Comparison of ENCODE assay signal across 8 cellular contexts in the genomic region with DNA sequence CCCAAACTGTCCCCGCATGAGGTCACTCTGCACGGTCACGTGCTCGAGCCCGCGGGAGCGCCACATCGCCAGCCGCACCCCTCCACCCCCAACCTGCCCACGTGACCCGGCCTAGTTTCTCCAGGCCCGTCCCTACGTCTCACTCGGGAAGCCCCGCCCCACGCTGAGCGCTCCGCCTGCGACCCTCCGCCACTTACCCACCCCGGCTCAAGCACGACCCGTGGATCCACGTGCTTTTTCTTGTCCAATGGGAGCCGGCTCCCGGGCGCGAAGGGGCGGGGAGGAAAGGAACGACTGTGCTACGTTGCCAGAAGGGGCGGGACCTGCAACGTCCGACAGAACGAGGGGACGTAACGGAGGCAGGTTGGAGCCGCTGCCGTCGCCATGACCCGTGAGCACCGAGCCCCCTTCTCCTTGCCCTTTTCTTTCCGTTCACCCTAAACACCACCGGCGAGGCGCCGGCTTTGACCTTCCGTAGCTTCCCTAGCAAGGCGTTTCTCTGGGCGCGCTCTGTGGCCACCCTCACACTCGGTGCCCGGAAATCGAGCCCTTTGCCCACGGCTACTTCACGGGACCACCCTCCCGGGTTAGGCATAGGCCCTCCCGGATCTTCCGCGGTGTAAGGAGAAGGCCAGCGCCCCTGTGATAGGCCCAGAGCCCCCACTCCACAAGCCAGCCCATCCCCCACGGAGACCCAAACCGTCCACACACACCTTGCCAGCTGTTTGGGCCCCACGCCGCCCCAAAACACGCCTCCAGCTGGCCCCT.
DNase-seq lines count a peak whose midpoint lies in the region; ATAC-seq and TF ChIP-seq lines count a peak whose summit lies in the region.

A gene (plus strand): TSS at position 328 of the 768 bp plus-strand sequence. CDS start 57 bp downstream, at position 385.

- in situ Hi-C loops in GM18951 (cut with MboI; ENCODE audit: low sequenced_read_pairs, unreplicated experiment) = no loop called here

- ATAC-seq in HG03196 (IDR thresholded peaks at IDR 0.05; ENCODE audit: unreplicated experiment) = peak; percentile 89

- peak; percentile 96 for TF ChIP-seq POLR2A in GM18951 (IDR thresholded peaks at IDR 0.05; ENCODE audit: extremely low read depth, insufficient read depth, insufficient read length)

- DNase-seq in AG08395 (ENCODE audit: low spot score) = peak; percentile 100
- peak; percentile 92 for DNase-seq in NCI-H345 treated with DMSO at 0.1 percent for 48 hours (lab: John Stamatoyannopoulos, UW; ENCODE audit: unreplicated experiment)
- peak; percentile 98 to 99 (median 99) for DNase-seq in activated CD4-positive, CD25-positive, alpha-beta regulatory T cell (lab: John Stamatoyannopoulos, UW)
- peak; percentile 98 for DNase-seq in central memory CD4-positive, alpha-beta T cell
- peak; percentile 97 for DNase-seq in inferior parietal cortex (ENCODE audit: extremely low spot score)
- DNase-seq in stimulated activated CD4-positive, alpha-beta T cell treated with anti-CD3 and anti-CD28 coated beads, Interleukin-12 subunit alpha, Interleukin-12 subunit beta, amount 100 ng/mL, for 24 hours (ENCODE audit: low read depth in 2 of 2) = peak; percentile 100

Comparison
In these comparisons a context has a peak if more than half of its experiments do, and no peak if none do; other contexts are left out.
1. Peak in every context shown above with its lines: DNase-seq and ATAC-seq.